In the genomic region with DNA sequence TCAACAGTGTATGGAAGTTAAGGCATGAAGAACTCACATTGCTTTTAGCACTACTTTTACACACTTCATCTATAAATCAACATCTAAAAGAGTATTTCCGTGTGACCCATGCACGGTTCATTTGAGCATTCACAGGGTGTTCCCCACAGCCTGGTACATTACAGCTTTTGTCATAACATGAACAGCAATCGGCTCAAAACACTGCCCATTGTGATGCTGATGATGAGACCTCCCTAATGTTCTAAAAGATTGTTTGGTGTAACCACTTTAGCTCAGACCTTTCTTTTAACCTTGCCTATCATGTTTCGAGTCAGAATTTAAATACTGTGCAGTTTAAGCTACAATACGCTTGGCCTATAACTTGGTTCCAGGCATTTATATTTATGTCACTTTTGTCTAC, we compare ENCODE assay signal across 17 cellular contexts.
"Had no signal": no experiment of that assay in that cellular context is flagged by ENCODE, and none has a peak within 500 bp of the region (broad histone marks: within the 10 kb centered on the region; RNA-seq: fewer than 3 reads in every experiment).

No MANE protein-coding gene starts in this region.

- H3K27ac ChIP-seq: gastroesophageal sphincter, neural progenitor cell, pancreas, thyroid gland had no signal

- H3K4me2 ChIP-seq: neural progenitor cell had no signal

- H3K36me3 ChIP-seq: gastroesophageal sphincter, neural progenitor cell, pancreas, thyroid gland had no signal

- ATAC-seq: activated CD4-positive, CD25-positive, alpha-beta regulatory T cell treated with anti-CD3 and anti-CD28 coated beads, Interleukin-2, amount 50 U/mL, for 24 hours; gastroesophageal sphincter; left lobe of liver; pancreas; sciatic nerve had no signal

- FAIRE-seq: astrocyte, islet of Langerhans had no signal

- H3K9me3 Mint-ChIP-seq: activated naive CD4-positive, alpha-beta T cell treated with anti-CD3 and anti-CD28 coated beads, Interleukin-2, amount 10 ng/mL, durations not matched to agents 7 days and 5 days; activated T-helper 2 cell treated with anti-CD3 and anti-CD28 coated beads, Interferon-gamma antibody, Interleukin-2, Interleukin-4, amounts not matched to agents 10 μg/mL and 5 μg/mL and 100 μg/mL, durations not matched to agents 14 hours and 24 hours and 36 hours; neural progenitor cell had no signal

- H3K4me3 ChIP-seq: gastroesophageal sphincter, neural progenitor cell, pancreas, thyroid gland had no signal

- H3K9me3 ChIP-seq: gastroesophageal sphincter, pancreas, thyroid gland had no signal

- H3K4me1 ChIP-seq: neural progenitor cell, thyroid gland had no signal

- H3K36me3 Mint-ChIP-seq: activated naive CD4-positive, alpha-beta T cell treated with anti-CD3 and anti-CD28 coated beads, Interleukin-2, amount 10 ng/mL, durations not matched to agents 7 days and 5 days; naive B cell; neural progenitor cell had no signal

- DNase-seq: activated naive CD4-positive, alpha-beta T cell treated with anti-CD3 and anti-CD28 coated beads, Interleukin-2, amount 10 ng/mL, durations not matched to agents 7 days and 5 days; erythroblast; naive B cell; pancreas; stimulated activated CD4-positive, alpha-beta T cell treated with anti-CD3 and anti-CD28 coated beads, Interleukin-12 subunit alpha, Interleukin-12 subunit beta, amount 100 ng/mL, for 4 hours; stimulated activated CD4-positive, alpha-beta T cell treated with anti-CD3 and anti-CD28 coated beads, Interleukin-2, amount 100 ng/mL, for 24 hours; T-helper 1 cell; T1000; thyroid gland had no signal

- H3K9ac ChIP-seq: neural progenitor cell had no signal

- H3K4me3 Mint-ChIP-seq: activated naive CD4-positive, alpha-beta T cell treated with anti-CD3 and anti-CD28 coated beads, Interleukin-2, amount 10 ng/mL, durations not matched to agents 7 days and 5 days; naive B cell; neural progenitor cell had no signal

- H2AFZ ChIP-seq: neural progenitor cell had no signal

- H3K27me3 ChIP-seq: gastroesophageal sphincter, thyroid gland had no signal

- H3K27ac Mint-ChIP-seq: activated naive CD4-positive, alpha-beta T cell treated with anti-CD3 and anti-CD28 coated beads, Interleukin-2, amount 10 ng/mL, durations not matched to agents 7 days and 5 days; activated T-helper 2 cell treated with anti-CD3 and anti-CD28 coated beads, Interferon-gamma antibody, Interleukin-2, Interleukin-4, amounts not matched to agents 10 μg/mL and 5 μg/mL and 100 μg/mL, durations not matched to agents 14 hours and 24 hours and 36 hours; naive B cell; neural progenitor cell had no signal
